Comparison of ENCODE assay signal across 1 cellular context in the genomic region with DNA sequence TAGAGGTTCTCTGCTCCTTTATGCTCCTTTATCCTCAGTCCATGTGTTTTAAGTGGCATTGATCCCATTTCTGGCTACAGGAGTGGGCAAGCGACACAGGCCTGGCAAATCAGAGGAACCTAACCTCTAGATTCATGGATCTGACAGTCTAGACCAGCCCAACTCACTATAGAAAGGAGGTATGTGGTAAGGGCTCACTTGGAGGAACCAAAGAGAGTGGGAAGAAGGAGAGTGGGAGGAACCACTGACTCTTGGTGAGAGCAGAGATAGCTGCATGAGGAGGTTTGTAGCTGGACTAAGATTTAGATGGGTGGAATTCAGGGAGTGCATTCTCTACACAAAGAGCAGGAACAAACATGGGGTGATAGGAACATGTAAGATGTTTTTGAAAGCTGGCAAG.
TF ChIP-seq lines count a peak whose summit lies in the region.

No MANE protein-coding gene starts in this region.

TF ChIP-seq in H1, 55 proteins besides CTCF, POLR2A, EP300 and RAD21:
- TF ChIP-seq CHD2 (IDR thresholded peaks at IDR 0.05; ENCODE audit: low read length) (no peak), RNF2 (IDR thresholded peaks at IDR 0.05; ENCODE audit: borderline replicate concordance, low read depth, low read length, missing control alignments, poor library complexity, severe bottlenecking) (no peak), NANOG (IDR thresholded peaks at IDR 0.05; ENCODE audit: insufficient read depth, low read depth, low read length, poor library complexity, severe bottlenecking) (no peak), GABPA (IDR thresholded peaks at IDR 0.05; ENCODE audit: borderline replicate concordance, insufficient read depth, low read length) (no peak), KDM4A (IDR thresholded peaks at IDR 0.05; ENCODE audit: low read depth, low read length, severe bottlenecking) (no peak), ASH2L (IDR thresholded peaks at IDR 0.05; ENCODE audit: low read length) (no peak), RXRA (IDR thresholded peaks at IDR 0.05; ENCODE audit: insufficient read depth, low read depth, low read length) (no peak), CEBPB (IDR thresholded peaks at IDR 0.05; ENCODE audit: low read depth, low read length) (no peak), TEAD4 (IDR thresholded peaks at IDR 0.05; ENCODE audit: low read depth, low read length) (no peak), RBBP5 (IDR thresholded peaks at IDR 0.05; ENCODE audit: borderline replicate concordance, low read depth, low read length) (no peak)
- TF ChIP-seq, protein P1, sequence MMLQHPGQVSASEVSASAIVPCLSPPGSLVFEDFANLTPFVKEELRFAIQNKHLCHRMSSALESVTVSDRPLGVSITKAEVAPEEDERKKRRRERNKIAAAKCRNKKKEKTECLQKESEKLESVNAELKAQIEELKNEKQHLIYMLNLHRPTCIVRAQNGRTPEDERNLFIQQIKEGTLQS (IDR thresholded peaks at IDR 0.05; ENCODE audit: insufficient read depth, low read depth, low read length) = no peak
- TF ChIP-seq, protein P2, sequence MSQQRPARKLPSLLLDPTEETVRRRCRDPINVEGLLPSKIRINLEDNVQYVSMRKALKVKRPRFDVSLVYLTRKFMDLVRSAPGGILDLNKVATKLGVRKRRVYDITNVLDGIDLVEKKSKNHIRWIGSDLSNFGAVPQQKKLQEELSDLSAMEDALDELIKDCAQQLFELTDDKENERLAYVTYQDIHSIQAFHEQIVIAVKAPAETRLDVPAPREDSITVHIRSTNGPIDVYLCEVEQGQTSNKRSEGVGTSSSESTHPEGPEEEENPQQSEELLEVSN (IDR thresholded peaks at IDR 0.05) = no peak
TF ChIP-seq in H1: peak in this region for 0.
